In genomic region chr1:170122366-170122765, GRCh38 we compare ENCODE assay signal across 38 cellular contexts. TPM values are rescaled to one million over a fixed set of nuclear protein-coding genes. Genes with fewer than 3 reads are reported as not detected.
"Had no signal": no experiment of that assay in that cellular context is flagged by ENCODE, and none has a peak within 500 bp of the region (broad histone marks: within the 10 kb centered on the region; RNA-seq: fewer than 3 reads in every experiment).

No MANE protein-coding gene starts in this region.

- DNase-seq: Karpas-422, Kasumi-1, MG63, MM.1S, MV-4-11, NCI-H1048, NCI-H1092, NCI-H1092 treated with DMSO at 0.1 percent for 48 hours, NCI-H1105, NCI-H1105 treated with DMSO at 0.1 percent for 48 hours, NCI-H1417, NCI-H1417 treated with DMSO at 0.1 percent for 48 hours, NCI-H1436, NCI-H1436 treated with DMSO at 0.1 percent for 48 hours, NCI-H146, NCI-H1694, NCI-H1694 treated with DMSO at 0.1 percent for 48 hours, NCI-H187, NCI-H187 treated with DMSO at 0.1 percent for 48 hours, NCI-H1930, NCI-H2029, NCI-H2029 treated with DMSO at 0.1 percent for 48 hours, NCI-H2081, NCI-H2081 treated with DMSO at 0.1 percent for 48 hours, NCI-H2107, NCI-H2171, NCI-H2171 treated with DMSO at 0.1 percent for 48 hours, NCI-H2227 treated with DMSO at 0.1 percent for 48 hours, NCI-H226, NCI-H345, NCI-H446, NCI-H446 treated with DMSO at 0.1 percent for 48 hours, NCI-H510A, NCI-H510A treated with DMSO at 0.1 percent for 48 hours had no signal

- H3K27ac ChIP-seq: KMS-11 had no signal

- H3K9me3 ChIP-seq: MG63 had no signal

- H3K4me2 ChIP-seq: KMS-11 had no signal

- H3K4me3 ChIP-seq: MG63 had no signal

- H3K27me3 ChIP-seq: MG63 had no signal

- H3K9ac ChIP-seq: KMS-11 had no signal

- H3K36me3 ChIP-seq: MG63 had no signal

RNA-seq across cellular contexts. Expression of gene NTMT2, which starts 23.4 kb away (rescaled TPM):
- total RNA-seq: LHCN-M2, M059J, MCF 10A had no signal
